8 cellular contexts compared by ENCODE assay signal in the genomic region with DNA sequence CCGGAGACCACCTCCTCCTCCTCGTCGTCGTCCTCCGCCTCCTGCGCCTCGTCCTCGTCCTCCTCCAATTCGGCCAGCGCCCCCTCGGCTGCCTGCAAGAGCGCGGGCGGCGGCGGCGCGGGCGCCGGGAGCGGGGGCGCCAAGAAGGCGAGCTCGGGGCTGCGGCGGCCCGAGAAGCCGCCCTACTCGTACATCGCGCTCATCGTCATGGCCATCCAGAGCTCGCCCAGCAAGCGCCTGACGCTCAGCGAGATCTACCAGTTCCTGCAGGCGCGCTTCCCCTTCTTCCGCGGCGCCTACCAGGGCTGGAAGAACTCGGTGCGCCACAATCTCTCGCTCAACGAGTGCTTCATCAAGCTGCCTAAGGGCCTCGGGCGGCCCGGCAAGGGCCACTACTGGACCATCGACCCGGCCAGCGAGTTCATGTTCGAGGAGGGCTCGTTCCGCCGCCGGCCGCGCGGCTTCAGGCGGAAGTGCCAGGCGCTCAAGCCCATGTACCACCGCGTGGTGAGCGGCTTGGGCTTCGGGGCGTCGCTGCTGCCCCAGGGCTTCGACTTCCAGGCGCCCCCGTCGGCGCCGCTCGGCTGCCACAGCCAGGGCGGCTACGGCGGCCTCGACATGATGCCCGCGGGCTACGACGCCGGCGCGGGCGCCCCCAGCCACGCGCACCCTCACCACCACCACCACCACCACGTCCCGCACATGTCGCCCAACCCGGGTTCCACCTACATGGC. TPM values are rescaled to one million over a fixed set of nuclear protein-coding genes. Genes with fewer than 3 reads are reported as not detected.
DNase-seq lines count a peak whose midpoint lies in the region; ATAC-seq, FAIRE-seq and TF ChIP-seq lines count a peak whose summit lies in the region.

No MANE protein-coding gene starts in this region.

- in situ Hi-C loops in HAP-1 (cut with MboI; ENCODE audit: low sequenced_read_pairs) = loop anchor here (25.0 kb wide), 2 partner anchors 603 to 803 kb away; no protein-coding TSS in a partner anchor

- H3K27me3 ChIP-seq in HAP-1 (ENCODE audit: low read depth) = no peaks in the 10 kb centered on the region
- no peaks in the 10 kb centered on the region for H3K27me3 ChIP-seq in fibroblast of lung (ENCODE audit: control insufficient read depth, insufficient read depth, low read length)
- H3K27me3 ChIP-seq in pancreas = peaks cover 0 to 26% (median 13%) of the 10 kb centered on the region in 4 donors

- H3K9ac ChIP-seq in fibroblast of lung (ENCODE audit: insufficient read depth, low read length) = peak overlapping the region; percentile 87

- H3K4me3 ChIP-seq in HAP-1 (peak overlapping the region; percentile 58), fibroblast of lung (replicated peaks in 1 of 4; ENCODE audit: control extremely low read depth in 1 of 4, insufficient read depth in 1 of 4, low read depth in 3 of 4, low read length in 4 of 4) (peak overlapping the region; percentile 73 to 99 (median 98)), pancreas (peak overlapping the region in 3 of 4 donors; percentile 5 to 39 (median 27))

- TF ChIP-seq CTCF in fibroblast of lung (conservative IDR thresholded peaks at IDR 0.05 in 1 of 2, IDR thresholded peaks at IDR 0.05 in 1 of 2; ENCODE audit: low read depth in 1 of 2, low read length in 2 of 2) (no peak), pancreas (IDR thresholded peaks at IDR 0.05) (no peak)

- peak overlapping the region; percentile 89 for H3K4me2 ChIP-seq in fibroblast of lung (ENCODE audit: extremely low read depth, insufficient read depth, low read length)

- H3K9me3 ChIP-seq in HAP-1 = no peaks in the 10 kb centered on the region
- H3K9me3 ChIP-seq in fibroblast of lung (ENCODE audit: control insufficient read depth, insufficient read depth, low read depth, low read length) = no peaks in the 10 kb centered on the region
- H3K9me3 ChIP-seq in pancreas = no peaks in the 10 kb centered on the region

- no peak overlapping the region for H2AFZ ChIP-seq in fibroblast of lung (ENCODE audit: low read length)

- H3K4me1 ChIP-seq in HAP-1 (peaks cover 18% of the 10 kb centered on the region), fibroblast of lung (ENCODE audit: control insufficient read depth, extremely low read depth, insufficient read depth, low read length) (peaks cover 4% of the 10 kb centered on the region), pancreas (peaks cover 0 to 4% (median 0%) of the 10 kb centered on the region in 3 donors)

- H3K27me3 Mint-ChIP-seq in T-helper 1 cell treated with Interleukin-12 subunit alpha and Interleukin-12 subunit beta and Interleukin-4 antibody, amounts not matched to agents 30 μg/mL and 1 μg/mL, for 36 hours (ENCODE audit: low read depth) = peaks cover 82% of the 10 kb centered on the region
- H3K27me3 Mint-ChIP-seq in immature natural killer cell (ENCODE audit: low read depth in 3 of 3) = peaks cover 19 to 42% (median 27%) of the 10 kb centered on the region in 3 donors

- no peaks in the 10 kb centered on the region for H3K9me3 Mint-ChIP-seq in T-helper 1 cell treated with Interleukin-12 subunit alpha and Interleukin-12 subunit beta and Interleukin-4 antibody, amounts not matched to agents 30 μg/mL and 1 μg/mL, for 36 hours
- H3K9me3 Mint-ChIP-seq in immature natural killer cell = no peaks in the 10 kb centered on the region

- peak in 1 of 2 experiments; percentile 40 for DNase-seq in HAP-1 (ENCODE audit: low spot score in 2 of 2)
- peak; percentile 52 to 56 for DNase-seq in fibroblast of lung (ENCODE audit: low read depth in 2 of 2)
- no peak for DNase-seq in pancreas
- no peak for DNase-seq in cerebellum (ENCODE audit: low spot score)
- DNase-seq in immature natural killer cell = no peak

- no peaks in the 10 kb centered on the region for H3K36me3 Mint-ChIP-seq in T-helper 1 cell treated with Interleukin-12 subunit alpha and Interleukin-12 subunit beta and Interleukin-4 antibody, amounts not matched to agents 30 μg/mL and 1 μg/mL, for 36 hours (ENCODE audit: low read depth)
- H3K36me3 Mint-ChIP-seq in immature natural killer cell = peaks cover 0 to 1% (median 0%) of the 10 kb centered on the region in 3 donors

- H3K4me1 Mint-ChIP-seq in T-helper 1 cell treated with Interleukin-12 subunit alpha and Interleukin-12 subunit beta and Interleukin-4 antibody, amounts not matched to agents 30 μg/mL and 1 μg/mL, for 36 hours (ENCODE audit: low read depth) = peaks cover 9% of the 10 kb centered on the region
- H3K4me1 Mint-ChIP-seq in immature natural killer cell = peaks cover 9 to 11% of the 10 kb centered on the region in 2 donors

- 1% methylated on average over 78 to 92 of the region's 92 CpGs for WGBS in pancreas, 2 donors

- H3K36me3 ChIP-seq in HAP-1 (replicated peaks) = no peaks in the 10 kb centered on the region
- H3K36me3 ChIP-seq in fibroblast of lung (ENCODE audit: control insufficient read depth, insufficient read depth, low read length) = peaks cover 12% of the 10 kb centered on the region
- H3K36me3 ChIP-seq in pancreas = no peaks in the 10 kb centered on the region

- peak overlapping the region; percentile 84 for H3K27ac ChIP-seq in fibroblast of lung (ENCODE audit: insufficient read depth, low read length)
- no peak overlapping the region for H3K27ac ChIP-seq in pancreas

- H3K27ac Mint-ChIP-seq in T-helper 1 cell treated with Interleukin-12 subunit alpha and Interleukin-12 subunit beta and Interleukin-4 antibody, amounts not matched to agents 30 μg/mL and 1 μg/mL, for 36 hours = no peak overlapping the region
- H3K27ac Mint-ChIP-seq in immature natural killer cell = no peak overlapping the region

- ATAC-seq in pancreas = peak in 3 of 4 donors; percentile 17 to 53 (median 51)
- no peak for ATAC-seq in GM19397 (IDR thresholded peaks at IDR 0.05; ENCODE audit: unreplicated experiment)
- ATAC-seq in HG03571 (IDR thresholded peaks at IDR 0.05; ENCODE audit: unreplicated experiment) = no peak

- H4K20me1 ChIP-seq in fibroblast of lung (ENCODE audit: control insufficient read depth, extremely low read depth, insufficient read depth, low read length) = no peaks in the 10 kb centered on the region

- intact Hi-C loops in pancreas (cut with DNase I) = loop anchor here in 1 of 3 donors (10.0 kb wide), 1 partner anchor 795 kb away; no protein-coding TSS in a partner anchor

- no peak for FAIRE-seq in pancreas (lab: Jason Lieb, UNC)

- peaks cover 94% of the 10 kb centered on the region for H3K79me2 ChIP-seq in fibroblast of lung (ENCODE audit: control insufficient read depth, insufficient read depth, low read length)

- H3K4me3 Mint-ChIP-seq in T-helper 1 cell treated with Interleukin-12 subunit alpha and Interleukin-12 subunit beta and Interleukin-4 antibody, amounts not matched to agents 30 μg/mL and 1 μg/mL, for 36 hours = peak overlapping the region; percentile 51
- H3K4me3 Mint-ChIP-seq in immature natural killer cell = peak overlapping the region in 2 of 5 donors; percentile 53 to 63

RNA-seq across cellular contexts. Expression of gene FOXF2, which starts 0.9 kb away (rescaled TPM):
- total RNA-seq in fibroblast of lung = 29.3 and 32.9 TPM in 2 replicates
- polyA plus RNA-seq in fibroblast of lung = 42.5 and 51.7 TPM in 2 replicates
- polyA plus RNA-seq in fibroblast of lung (2012) = 43.8 and 52.1 TPM in 2 replicates
- polyA minus RNA-seq in fibroblast of lung (ENCODE audit: low replicate concordance) = 51.3 and 72.9 TPM in 2 replicates
- under 1 TPM; 0.12 to 0.90 (median 0.35) TPM for total RNA-seq in pancreas
- polyA plus RNA-seq in pancreas = under 1 TPM; 0.23 to 0.82 TPM
- total RNA-seq in cerebellum = 2.4 TPM
- polyA plus RNA-seq in immature natural killer cell = not detected

Comparison
In these comparisons a context has a peak if more than half of its experiments do, and no peak if none do; other contexts are left out.
1. DNase-seq: peak in fibroblast of lung (2 of 2); none in pancreas (0 of 6), cerebellum (single experiment) and immature natural killer cell (0 of 3).
2. H3K4me3 ChIP-seq: peak in every context shown above with its lines; median percentile 98 in fibroblast of lung; 58 in HAP-1; 27 in pancreas.
3. ATAC-seq: peak in pancreas (3 of 4); none in GM19397 (single experiment) and HG03571 (single experiment).